Comparison of ENCODE assay signal across 1 cellular context in genomic region chr11:75145972-75146519, GRCh38.
A peak's percentile ranks its signal among the peaks of the same experiment; 100 is the strongest.
TF ChIP-seq lines count a peak whose summit lies in the region.

No MANE protein-coding gene starts in this region.

TF ChIP-seq in HepG2, 621 proteins besides CTCF, POLR2A, EP300 and RAD21:
- TF ChIP-seq NR2C2 (CRISPR knock-in tag; IDR thresholded peaks at IDR 0.05; ENCODE audit: borderline replicate concordance): no peak
- no peak for TF ChIP-seq POLR2G (IDR thresholded peaks at IDR 0.05; ENCODE audit: low read depth, low read length)
- no peak for TF ChIP-seq HCFC1 (IDR thresholded peaks at IDR 0.05; ENCODE audit: low read depth, low read length)
- no peak for TF ChIP-seq NAIF1 (CRISPR knock-in tag; IDR thresholded peaks at IDR 0.05; ENCODE audit: borderline replicate concordance)
- TF ChIP-seq CEBPG (CRISPR knock-in tag; IDR thresholded peaks at IDR 0.05): no peak
- no peak for TF ChIP-seq PBX3 (CRISPR knock-in tag; IDR thresholded peaks at IDR 0.05; ENCODE audit: borderline replicate concordance)
- TF ChIP-seq ZNF652 (CRISPR knock-in tag; IDR thresholded peaks at IDR 0.05; ENCODE audit: borderline replicate concordance, low read depth): peak; percentile 73
